Comparison of ENCODE assay signal across 1 cellular context in the genomic region with DNA sequence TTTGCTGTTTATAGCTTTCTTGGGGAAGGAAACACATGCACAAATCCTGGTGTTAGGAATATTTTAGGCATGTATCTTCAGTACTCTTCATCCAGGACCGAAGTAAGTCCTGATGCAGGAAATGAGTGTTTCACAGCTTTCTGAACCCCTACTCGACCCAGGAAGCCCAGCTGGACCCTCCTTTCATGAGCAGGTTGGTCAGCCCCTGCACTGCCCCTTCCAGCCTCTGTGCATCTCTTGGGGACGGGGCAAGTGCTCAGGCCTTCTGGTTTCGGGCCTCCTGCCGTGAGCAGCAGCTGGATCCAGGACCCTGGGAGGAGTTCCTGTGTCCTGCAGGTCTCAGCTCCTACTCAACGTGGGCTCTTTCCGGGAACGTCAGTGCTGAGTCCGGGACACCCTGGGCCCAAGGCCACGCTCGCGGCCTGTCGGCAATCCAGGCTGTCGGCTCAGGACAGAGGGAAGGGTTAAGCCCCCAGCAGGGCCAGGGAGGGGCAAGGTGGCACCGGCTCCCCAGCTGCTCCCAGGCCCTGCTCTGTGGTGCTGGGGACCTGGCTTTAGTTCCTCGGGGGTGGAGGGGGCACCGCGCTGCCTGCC.
TF ChIP-seq lines count a peak whose summit lies in the region.

No MANE protein-coding gene starts in this region.

TF ChIP-seq in GM12878, 131 proteins besides CTCF, POLR2A, EP300 and RAD21:
- TF ChIP-seq IKZF2 (IDR thresholded peaks at IDR 0.05), result 0 out of 4 replicates have a peak, but pooled peaks of 1 of the 2 experiments have one; percentile 15
